In genomic region chr16:3059041-3059722, GRCh38 we compare ENCODE assay signal across 8 cellular contexts. TPM values are rescaled to one million over a fixed set of nuclear protein-coding genes. Genes with fewer than 3 reads are reported as not detected.
DNase-seq lines count a peak whose midpoint lies in the region; ATAC-seq and TF ChIP-seq lines count a peak whose summit lies in the region.

No MANE protein-coding gene starts in this region.

- peak; percentile 61 for ATAC-seq in HG03135 (IDR thresholded peaks at IDR 0.05; ENCODE audit: unreplicated experiment)

- H4K91ac ChIP-seq in mesenchymal stem cell (ENCODE audit: low read length) = peak overlapping the region; percentile 98

- H3K4ac ChIP-seq in mesenchymal stem cell (ENCODE audit: low read depth in 1 of 2, low read length in 2 of 2) = peak overlapping the region; percentile 89 to 90

- H3K4me2 ChIP-seq in mesenchymal stem cell (ENCODE audit: low read length, poor library complexity, severe bottlenecking) = peak overlapping the region; percentile 82

- H4K8ac ChIP-seq in mesenchymal stem cell (ENCODE audit: low read length) = peak overlapping the region; percentile 99

- H3K27ac ChIP-seq in mesenchymal stem cell (ENCODE audit: low read length, poor library complexity, severe bottlenecking) = no peak overlapping the region

- H2BK12ac ChIP-seq in mesenchymal stem cell (ENCODE audit: low read length in 2 of 2) = peak overlapping the region; percentile 59 to 81

- peak overlapping the region; percentile 98 for H2BK15ac ChIP-seq in mesenchymal stem cell (ENCODE audit: low read depth, poor library complexity, severe bottlenecking)

- peak overlapping the region; percentile 15 for H2BK5ac ChIP-seq in mesenchymal stem cell (ENCODE audit: low read depth, low read length, poor library complexity, severe bottlenecking)

- H2AK5ac ChIP-seq in mesenchymal stem cell (ENCODE audit: low read length, severe bottlenecking) = no peak overlapping the region

- H2AFZ ChIP-seq in mesenchymal stem cell (ENCODE audit: low read depth, low read length) = peak overlapping the region; percentile 79

- peak; percentile 65 for DNase-seq in AG09319 (ENCODE audit: extremely low read depth, low read depth)
- DNase-seq in NCI-H748 treated with DMSO at 0.1 percent for 48 hours (lab: John Stamatoyannopoulos, UW) = peak; percentile 4
- peak; percentile 52 to 84 for DNase-seq in activated CD8-positive, alpha-beta memory T cell treated with anti-CD3 and anti-CD28 coated beads for 1 hour (ENCODE audit: extremely low read depth in 1 of 2, low read depth in 1 of 2)
- DNase-seq in effector CD8-positive, alpha-beta T cell (lab: John Stamatoyannopoulos, UW) = peak; percentile 81
- peak; percentile 94 for DNase-seq in mesenchymal stem cell
- peak; percentile 65 for DNase-seq in stimulated activated CD8-positive, alpha-beta memory T cell treated with anti-CD3 and anti-CD28 coated beads, Interleukin-12 subunit alpha, Interleukin-12 subunit beta, amount 100 ng/mL, for 24 hours (ENCODE audit: extremely low read depth)

- peaks cover 0 to 5% of the 10 kb centered on the region in 2 experiments for H3K27me3 ChIP-seq in mesenchymal stem cell (ENCODE audit: control insufficient read depth in 1 of 2, insufficient read depth in 1 of 2, low read length in 2 of 2)

- WGBS in mesenchymal stem cell = under 1% methylated on average over 40 of the region's 67 CpGs

- peak overlapping the region in 1 of 2 experiments; percentile 82 for H3K14ac ChIP-seq in mesenchymal stem cell (ENCODE audit: low read length in 2 of 2)

- peak overlapping the region; percentile 96 for H2BK120ac ChIP-seq in mesenchymal stem cell (ENCODE audit: low read depth, low read length)

- H3K23ac ChIP-seq in mesenchymal stem cell (ENCODE audit: low read length in 2 of 2) = no peak overlapping the region

- TF ChIP-seq CTCF in AG09319 (IDR thresholded peaks at IDR 0.05; ENCODE audit: low read depth, low read length) = peak; percentile 46

- H3K36me3 ChIP-seq in mesenchymal stem cell (ENCODE audit: control insufficient read depth in 1 of 2, insufficient read depth in 2 of 2, low read depth in 1 of 2, low read length in 2 of 2) = peaks cover 0 to 15% of the 10 kb centered on the region in 2 experiments

- H3K4me3 ChIP-seq in mesenchymal stem cell (ENCODE audit: insufficient read depth in 1 of 2, low read depth in 1 of 2, low read length in 2 of 2) = peak overlapping the region; percentile 75 to 81

- H3K18ac ChIP-seq in mesenchymal stem cell (ENCODE audit: low read depth in 1 of 2, low read length in 2 of 2) = peak overlapping the region; percentile 83 to 96

- peak; percentile 63 for TF ChIP-seq POLR2A in GM18526 (IDR thresholded peaks at IDR 0.05; ENCODE audit: extremely low read depth, insufficient read length)

- H3K9ac ChIP-seq in mesenchymal stem cell (ENCODE audit: low read length) = peak overlapping the region; percentile 88

- H3K79me1 ChIP-seq in mesenchymal stem cell (replicated peaks; ENCODE audit: low read length, poor library complexity, severe bottlenecking) = no peaks in the 10 kb centered on the region

- peaks cover 17% of the 10 kb centered on the region for H3K4me1 ChIP-seq in mesenchymal stem cell (ENCODE audit: control insufficient read depth, insufficient read depth, low read depth, low read length)

- no peaks in the 10 kb centered on the region for H3K9me3 ChIP-seq in mesenchymal stem cell (ENCODE audit: control insufficient read depth, low read length)

RNA-seq across cellular contexts. Expression of gene IL32, which starts 6.3 kb away (rescaled TPM):
- polyA plus RNA-seq in mesenchymal stem cell (2013, experiment 1 of 2) = 5.7 TPM
- polyA plus RNA-seq in mesenchymal stem cell (2013, experiment 2 of 2) = 5.9 TPM

RNA-seq across cellular contexts. Expression of gene MMP25, which starts 12.8 kb away (rescaled TPM):
- 0.01 TPM for polyA plus RNA-seq in mesenchymal stem cell (2013, experiment 1 of 2)
- 0.01 TPM for polyA plus RNA-seq in mesenchymal stem cell (2013, experiment 2 of 2)

RNA-seq across cellular contexts. Expression of gene BICDL2, which starts 22.4 kb away (rescaled TPM):
- polyA plus RNA-seq in mesenchymal stem cell (2013, experiment 1 of 2) = not detected
- not detected for polyA plus RNA-seq in mesenchymal stem cell (2013, experiment 2 of 2)

RNA-seq across cellular contexts. Expression of gene THOC6, which starts 35.3 kb away (rescaled TPM):
- 11.3 TPM for polyA plus RNA-seq in mesenchymal stem cell (2013, experiment 1 of 2)
- 11.1 TPM for polyA plus RNA-seq in mesenchymal stem cell (2013, experiment 2 of 2)

RNA-seq across cellular contexts. Expression of gene HCFC1R1, which starts 35.4 kb away (rescaled TPM):
- polyA plus RNA-seq in mesenchymal stem cell (2013, experiment 1 of 2) = 159 TPM
- polyA plus RNA-seq in mesenchymal stem cell (2013, experiment 2 of 2) = 165 TPM

Comparison
In these comparisons a context has a peak if more than half of its experiments do, and no peak if none do; other contexts are left out.
1. DNase-seq: peak in every context shown above with its lines; median percentile 94 in mesenchymal stem cell; 81 in effector CD8-positive, alpha-beta T cell; 68 in activated CD8-positive, alpha-beta memory T cell treated with anti-CD3 and anti-CD28 coated beads for 1 hour; 65 in AG09319; 65 in stimulated activated CD8-positive, alpha-beta memory T cell treated with anti-CD3 and anti-CD28 coated beads, Interleukin-12 subunit alpha, Interleukin-12 subunit beta, amount 100 ng/mL, for 24 hours; 4 in NCI-H748 treated with DMSO at 0.1 percent for 48 hours.